Comparison of ENCODE assay signal across 8 cellular contexts in genomic region chr13:42040730-42041016, GRCh38. TPM values are rescaled to one million over a fixed set of nuclear protein-coding genes. Genes with fewer than 3 reads are reported as not detected.
A peak's percentile ranks its signal among the peaks of the same experiment; 100 is the strongest.
DNase-seq lines count a peak whose midpoint lies in the region; ATAC-seq and TF ChIP-seq lines count a peak whose summit lies in the region.

No MANE protein-coding gene starts in this region.

- no peak overlapping the region for H3K27ac Mint-ChIP-seq in endothelial cell (ENCODE audit: unreplicated experiment)

- WGBS in prostate gland, result 0% methylated on average over 17 of the region's 49 CpGs

- ATAC-seq in GM21576 (IDR thresholded peaks at IDR 0.05; ENCODE audit: unreplicated experiment), result no peak

- H3K9me3 ChIP-seq in prostate gland, result no peaks in the 10 kb centered on the region

- TF ChIP-seq CTCF in GM12865 (IDR thresholded peaks at IDR 0.05; ENCODE audit: insufficient read depth, low read depth, low read length, missing control alignments), result no peak
- TF ChIP-seq CTCF in LNCaP clone FGC (IDR thresholded peaks at IDR 0.05; ENCODE audit: control insufficient read depth, extremely low read depth, insufficient read depth), result no peak
- no peak for TF ChIP-seq CTCF in endothelial cell (IDR thresholded peaks at IDR 0.05; ENCODE audit: unreplicated experiment)
- TF ChIP-seq CTCF in prostate gland (IDR thresholded peaks at IDR 0.05), result no peak

- no peaks in the 10 kb centered on the region for H3K9me3 Mint-ChIP-seq in endothelial cell (ENCODE audit: unreplicated experiment)

- H3K4me1 Mint-ChIP-seq in endothelial cell (ENCODE audit: unreplicated experiment), result peaks cover 27% of the 10 kb centered on the region

- intact Hi-C loops in prostate gland (cut with DNase I), result loop anchor here (5.0 kb wide), 1 partner anchor 373 kb away; no protein-coding TSS in a partner anchor

- peak overlapping the region; percentile 99 for H3K4me3 Mint-ChIP-seq in endothelial cell (ENCODE audit: unreplicated experiment)

- peaks cover 17% of the 10 kb centered on the region for H3K36me3 Mint-ChIP-seq in endothelial cell (ENCODE audit: low read depth, unreplicated experiment)

- no peaks in the 10 kb centered on the region for H3K36me3 ChIP-seq in prostate gland

- TF ChIP-seq POLR2A in prostate gland (IDR thresholded peaks at IDR 0.05), result no peak

- peak overlapping the region; percentile 90 for H3K4me3 ChIP-seq in GM12865 (ENCODE audit: low read depth, low read length)
- H3K4me3 ChIP-seq in LNCaP clone FGC (ENCODE audit: low read depth, low read length), result peak overlapping the region; percentile 61
- peak overlapping the region; percentile 82 to 90 for H3K4me3 ChIP-seq in prostate gland

- H3K27ac ChIP-seq in prostate gland, result peak overlapping the region; percentile 96 to 97

- H3K27me3 Mint-ChIP-seq in endothelial cell (ENCODE audit: unreplicated experiment), result peaks cover 24% of the 10 kb centered on the region

- no peaks in the 10 kb centered on the region for H3K27me3 ChIP-seq in prostate gland (replicated peaks; ENCODE audit: insufficient read depth)

- H3K4me1 ChIP-seq in prostate gland (replicated peaks), result peaks cover 3% of the 10 kb centered on the region

- DNase-seq in GM12865 (ENCODE audit: low read depth), result no peak
- no peak for DNase-seq in LNCaP clone FGC (ENCODE audit: low read depth)
- DNase-seq in endothelial cell (ENCODE audit: low spot score), result no peak
- DNase-seq in prostate gland (ENCODE audit: low spot score), result no peak
- DNase-seq in AML-193 (lab: John Stamatoyannopoulos, UW), result no peak
- no peak for DNase-seq in HT-29 (ENCODE audit: low spot score)
- DNase-seq in activated CD4-positive, CD25-positive, alpha-beta regulatory T cell treated with anti-CD3 and anti-CD28 coated beads, Interleukin-2, amount 50 U/mL, for 72 hours, result no peak

RNA-seq across cellular contexts. Expression of gene DGKH, which starts 7.8 kb away (rescaled TPM):
- 45.1 TPM for total RNA-seq in endothelial cell (ENCODE audit: unreplicated experiment)
- total RNA-seq in prostate gland, result 1 to 10 TPM; 4.6 to 8.9 TPM
- 22.3 and 25.1 TPM in 2 replicates for total RNA-seq in HT-29 (2014; rRNA removed; shearing (Covaris generic))
